In the genomic region with DNA sequence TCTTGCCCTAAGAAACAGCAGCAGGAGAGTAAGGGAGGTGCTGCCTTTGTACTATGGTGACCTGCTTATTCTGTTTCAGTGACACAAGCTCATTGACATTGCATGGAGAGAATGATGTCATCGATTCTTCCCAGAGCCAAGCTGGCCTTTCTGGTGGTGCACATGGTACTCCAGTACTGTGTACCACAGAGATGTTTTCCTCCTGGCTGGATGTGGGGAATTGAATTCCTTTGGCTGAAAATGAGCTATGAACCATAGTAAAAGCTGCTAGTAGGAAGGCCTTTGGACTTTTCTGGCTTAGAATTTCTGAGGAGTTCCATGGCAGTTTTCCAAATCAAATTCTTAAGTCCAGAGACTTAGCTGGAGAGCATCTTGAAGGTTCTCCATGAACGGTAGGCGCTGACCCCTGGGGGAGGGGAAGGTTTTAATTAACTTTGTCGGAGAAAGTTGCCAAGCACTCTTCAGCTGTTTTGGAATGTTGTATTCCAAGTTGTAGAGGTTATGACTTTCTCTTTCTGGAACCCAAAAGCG, we compare ENCODE assay signal across 13 cellular contexts. TPM values are rescaled to one million over a fixed set of nuclear protein-coding genes. Genes with fewer than 3 reads are reported as not detected.
DNase-seq lines count a peak whose midpoint lies in the region; ATAC-seq and TF ChIP-seq lines count a peak whose summit lies in the region.
"Had no signal": no experiment of that assay in that cellular context is flagged by ENCODE, and none has a peak within 500 bp of the region (broad histone marks: within the 10 kb centered on the region; RNA-seq: fewer than 3 reads in every experiment).

No MANE protein-coding gene starts in this region.

- ATAC-seq in Right ventricle myocardium inferior (peak; percentile 62), left lobe of liver (no peak)

- H3K4me1 ChIP-seq in hepatocyte (ENCODE audit: insufficient read depth) = no peaks in the 10 kb centered on the region
- H3K4me1 ChIP-seq: spleen had no signal

- H3K4me2 ChIP-seq in hepatocyte = no peak overlapping the region

- no peaks in the 10 kb centered on the region for H3K79me2 ChIP-seq in hepatocyte

- 93% methylated on average over 5 of the region's 5 CpGs for WGBS in hepatocyte (ENCODE audit: low lambda C conversion rate, missing lambda C conversion rate)

- H3K36me3 ChIP-seq in hepatocyte (replicated peaks; ENCODE audit: insufficient read depth, low read depth) = no peaks in the 10 kb centered on the region
- H3K36me3 ChIP-seq: spleen, tibial nerve had no signal

- H3K9me2 ChIP-seq in hepatocyte (replicated peaks; ENCODE audit: insufficient read depth) = no peaks in the 10 kb centered on the region

- no peak overlapping the region for H3K27ac ChIP-seq in hepatocyte

- TF ChIP-seq CTCF in fibroblast of the aortic adventitia (IDR thresholded peaks at IDR 0.05; ENCODE audit: insufficient read depth, low read length) (no peak), hepatocyte (IDR thresholded peaks at IDR 0.05; ENCODE audit: poor library complexity) (no peak)

- no peaks in the 10 kb centered on the region for H3K9me3 ChIP-seq in hepatocyte (ENCODE audit: low read depth)
- H3K9me3 ChIP-seq: spleen, tibial nerve had no signal

- no peaks in the 10 kb centered on the region for H4K20me1 ChIP-seq in hepatocyte (ENCODE audit: insufficient read depth, poor library complexity, severe bottlenecking)

- H2AFZ ChIP-seq in hepatocyte = no peak overlapping the region

- H3K27me3 ChIP-seq in hepatocyte = no peaks in the 10 kb centered on the region
- H3K27me3 ChIP-seq: spleen, tibial nerve had no signal

- DNase-seq in Right ventricle myocardium inferior (ENCODE audit: missing footprints) (no peak), cardiac septum (ENCODE audit: low spot score) (no peak), fibroblast of the aortic adventitia (ENCODE audit: low read depth) (peak; percentile 72), mucosa of gallbladder (ENCODE audit: low spot score) (peak; percentile 54), ecto neural progenitor cell (ENCODE audit: low spot score) (no peak), left lobe of liver (ENCODE audit: low spot score) (no peak), inferior parietal cortex (ENCODE audit: extremely low spot score) (no peak), hepatocyte (ENCODE audit: low spot score) (no peak)
- DNase-seq: cortex of kidney, kidney glomerular epithelial cell, NCI-H187 had no signal

- intact Hi-C loops in Right ventricle myocardium inferior (cut with DNase I) (no loop called here), cardiac septum (cut with DNase I) (no loop called here)

- H3K4me3 ChIP-seq in fibroblast of the aortic adventitia (ENCODE audit: low read depth, low read length) (no peak overlapping the region), hepatocyte (no peak overlapping the region)
- H3K4me3 ChIP-seq: spleen, tibial nerve had no signal

RNA-seq across cellular contexts. Expression of a gene that starts 17.1 kb away (rescaled TPM):
- total RNA-seq in Right ventricle myocardium inferior (14.9 TPM), cardiac septum (31.2 TPM), fibroblast of the aortic adventitia (ENCODE audit: low replicate concordance) (14.1 and 14.2 TPM in 2 replicates), mucosa of gallbladder (31.9 TPM), left lobe of liver (9.7 TPM), hepatocyte (49.8 and 53.0 TPM in 2 replicates)
- 23.9 and 30.8 TPM in 2 replicates for polyA plus RNA-seq in hepatocyte

Comparison
In these comparisons a context has a peak if more than half of its experiments do, and no peak if none do; other contexts are left out.
1. DNase-seq: peak in fibroblast of the aortic adventitia (single experiment) and mucosa of gallbladder (single experiment); none in Right ventricle myocardium inferior (single experiment), cardiac septum (single experiment), ecto neural progenitor cell (single experiment), left lobe of liver (single experiment), inferior parietal cortex (single experiment) and hepatocyte (single experiment).